In genomic region chr17:2369551-2370210, GRCh38 we compare ENCODE assay signal across 14 cellular contexts. TPM values are rescaled to one million over a fixed set of nuclear protein-coding genes. Genes with fewer than 3 reads are reported as not detected.
A peak's percentile ranks its signal among the peaks of the same experiment; 100 is the strongest.
DNase-seq lines count a peak whose midpoint lies in the region; TF ChIP-seq lines count a peak whose summit lies in the region.
"Had no signal": no experiment of that assay in that cellular context is flagged by ENCODE, and none has a peak within 500 bp of the region (broad histone marks: within the 10 kb centered on the region; RNA-seq: fewer than 3 reads in every experiment).

No MANE protein-coding gene starts in this region.

- H3K4me3 ChIP-seq in endodermal cell (ENCODE audit: low read length) (no peak overlapping the region), tibial artery (no peak overlapping the region)
- H3K4me3 ChIP-seq: esophagus squamous epithelium, PC-9 had no signal

- H3K36me3 ChIP-seq in endodermal cell (ENCODE audit: control insufficient read depth, insufficient read depth, low read length) (peaks cover 11% of the 10 kb centered on the region), tibial artery (peaks cover 6 to 98% (median 41%) of the 10 kb centered on the region in 3 donors)

- H3K27ac ChIP-seq in endodermal cell (ENCODE audit: low read depth, low read length) (no peak overlapping the region), tibial artery (no peak overlapping the region)
- H3K27ac ChIP-seq: PC-9 had no signal

- peak; percentile 23 for DNase-seq in GF-D8 (lab: John Stamatoyannopoulos, UW)
- DNase-seq in NCI-H1694 (lab: John Stamatoyannopoulos, UW), result peak; percentile 44
- peak; percentile 89 for DNase-seq in endodermal cell
- DNase-seq in nephron progenitor cell, result peak; percentile 46
- DNase-seq in tibial artery, result no peak
- DNase-seq in COLO829 (ENCODE audit: low spot score), result no peak
- no peak for DNase-seq in NCI-H226
- DNase-seq: activated CD4-positive, alpha-beta T cell treated with anti-CD3 and anti-CD28 coated beads, Interleukin-2, amount 50 U/mL, for 4 hours; activated effector memory CD4-positive, alpha-beta T cell treated with Interleukin-2 at 50 U/mL for 16 hours; central memory CD4-positive, alpha-beta T cell; esophagus squamous epithelium; PC-9; substantia nigra had no signal

- H3K9me3 ChIP-seq in endodermal cell (ENCODE audit: control insufficient read depth, low read length), result no peaks in the 10 kb centered on the region
- H3K9me3 ChIP-seq in tibial artery, result no peaks in the 10 kb centered on the region
- H3K9me3 ChIP-seq: esophagus squamous epithelium had no signal

- H3K4me1 ChIP-seq in endodermal cell (ENCODE audit: control insufficient read depth, insufficient read depth, low read length) (no peaks in the 10 kb centered on the region), tibial artery (no peaks in the 10 kb centered on the region)

- peaks cover 6% of the 10 kb centered on the region for H3K36me3 Mint-ChIP-seq in endodermal cell (ENCODE audit: low read depth)
- H3K36me3 Mint-ChIP-seq in nephron progenitor cell (ENCODE audit: low read depth), result peaks cover 3% of the 10 kb centered on the region

- no peak overlapping the region for H3K9ac ChIP-seq in endodermal cell (ENCODE audit: extremely low read depth, low read length, poor library complexity, severe bottlenecking)

- WGBS in endodermal cell (ENCODE audit: insufficient coverage in 1 of 2, insufficient read length in 1 of 2), 2 experiments, result 73 to 74% methylated on average over 7 to 20 of the region's 20 CpGs

- H3K4me3 Mint-ChIP-seq in endodermal cell, result no peak overlapping the region
- H3K4me3 Mint-ChIP-seq in nephron progenitor cell, result no peak overlapping the region
- H3K4me3 Mint-ChIP-seq: T-helper 1 cell treated with Interleukin-12 subunit alpha and Interleukin-12 subunit beta and Interleukin-4 antibody, amounts not matched to agents 30 μg/mL and 1 μg/mL, for 36 hours had no signal

- H3K27me3 ChIP-seq in endodermal cell (ENCODE audit: control insufficient read depth, insufficient read depth, low read length, poor library complexity, severe bottlenecking) (no peaks in the 10 kb centered on the region), tibial artery (no peaks in the 10 kb centered on the region)
- H3K27me3 ChIP-seq: esophagus squamous epithelium had no signal

- H3K27me3 Mint-ChIP-seq in endodermal cell (ENCODE audit: insufficient read depth) (no peaks in the 10 kb centered on the region), nephron progenitor cell (ENCODE audit: low read depth, poor library complexity) (peaks cover 3% of the 10 kb centered on the region)

- peak; percentile 51 for TF ChIP-seq CTCF in endodermal cell (conservative IDR thresholded peaks at IDR 0.05)
- peak; percentile 10 for TF ChIP-seq CTCF in nephron progenitor cell (IDR thresholded peaks at IDR 0.05)
- no peak for TF ChIP-seq CTCF in tibial artery (IDR thresholded peaks at IDR 0.05)

- H3K4me1 Mint-ChIP-seq in endodermal cell (peaks cover 1% of the 10 kb centered on the region), nephron progenitor cell (peaks cover 15% of the 10 kb centered on the region)

- intact Hi-C loops in tibial artery (cut with DNase I; ENCODE audit: low total_unique reads), result no loop called here

- H3K27ac Mint-ChIP-seq in endodermal cell, result peak overlapping the region; percentile 68
- H3K27ac Mint-ChIP-seq in nephron progenitor cell, result no peak overlapping the region

- no peaks in the 10 kb centered on the region for H3K9me3 Mint-ChIP-seq in endodermal cell
- H3K9me3 Mint-ChIP-seq in nephron progenitor cell, result no peaks in the 10 kb centered on the region
- H3K9me3 Mint-ChIP-seq: T-helper 1 cell treated with Interleukin-12 subunit alpha and Interleukin-12 subunit beta and Interleukin-4 antibody, amounts not matched to agents 30 μg/mL and 1 μg/mL, for 36 hours had no signal

RNA-seq across cellular contexts. Expression of gene MNT, which starts 31.2 kb away (rescaled TPM):
- 10 to 100 TPM; 25.3 to 30.2 TPM for total RNA-seq in endodermal cell
- polyA plus RNA-seq in endodermal cell (2013, experiment 1 of 2), result 19.1 TPM
- polyA plus RNA-seq in endodermal cell (2013, experiment 2 of 2), result 20.1 TPM

RNA-seq across cellular contexts. Expression of gene SGSM2, which starts 32.4 kb away (rescaled TPM):
- total RNA-seq in endodermal cell, result 10 to 100 TPM; 62.5 to 77.3 TPM
- polyA plus RNA-seq in endodermal cell (2013, experiment 1 of 2), result 80.3 TPM
- 69.3 TPM for polyA plus RNA-seq in endodermal cell (2013, experiment 2 of 2)

RNA-seq across cellular contexts. Expression of gene TSR1, which starts 33.4 kb away (rescaled TPM):
- total RNA-seq in endodermal cell, result 10 to 100 TPM; 40.1 to 43.3 TPM
- 37.0 TPM for polyA plus RNA-seq in endodermal cell (2013, experiment 1 of 2)
- 38.7 TPM for polyA plus RNA-seq in endodermal cell (2013, experiment 2 of 2)

Comparison
In these comparisons a context has a peak if more than half of its experiments do, and no peak if none do; other contexts are left out.
1. DNase-seq: peak in GF-D8 (single experiment), NCI-H1694 (single experiment), endodermal cell (single experiment) and nephron progenitor cell (single experiment); none in tibial artery (0 of 2), COLO829 (single experiment) and NCI-H226 (single experiment).
2. CTCF ChIP-seq: peak in endodermal cell (single experiment) and nephron progenitor cell (single experiment); none in tibial artery (0 of 2).